ENCODE assay signal across 8 cellular contexts in the genomic region with DNA sequence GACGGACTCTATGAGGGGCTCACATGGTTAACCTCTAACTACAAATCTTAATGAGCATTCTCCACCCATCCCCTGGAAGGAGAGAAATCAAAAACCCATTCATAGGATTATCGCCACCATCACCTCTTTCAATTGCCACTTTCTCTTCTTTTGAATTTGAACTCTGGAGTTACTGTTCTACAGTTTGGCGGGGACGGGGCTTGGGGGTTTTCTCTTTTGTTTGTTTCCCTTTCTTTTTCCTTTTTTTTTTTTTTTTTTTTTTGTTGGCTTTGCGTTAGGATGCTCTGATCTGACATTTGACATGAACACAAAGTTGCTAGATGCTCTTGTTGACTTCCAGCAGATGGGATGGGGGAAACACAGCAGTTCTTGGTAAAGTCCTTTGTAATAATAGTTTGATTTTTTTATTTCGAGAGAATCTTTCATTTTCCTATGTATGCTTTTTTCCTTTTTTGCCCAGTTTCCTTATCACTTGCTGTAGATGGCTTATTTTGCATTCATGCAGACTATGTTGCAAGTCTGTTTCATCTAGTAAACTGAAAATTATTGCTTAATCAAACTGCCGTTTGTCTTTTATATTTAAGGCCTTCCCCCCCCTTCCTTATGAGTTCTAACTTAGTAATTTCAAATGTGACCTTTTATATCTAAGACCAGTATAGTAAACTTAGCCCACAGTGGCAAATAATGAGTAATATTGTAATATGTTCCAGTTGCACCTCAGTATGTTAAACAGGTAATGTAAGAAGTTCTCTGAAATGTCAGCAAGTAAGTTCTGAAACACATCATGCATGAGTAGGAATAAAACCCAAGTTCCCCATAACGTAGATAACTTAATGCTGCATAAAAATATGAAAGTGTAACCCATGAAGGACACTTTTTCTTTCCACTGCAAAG. TPM values are rescaled to one million over a fixed set of nuclear protein-coding genes. Genes with fewer than 3 reads are reported as not detected.
DNase-seq lines count a peak whose midpoint lies in the region; TF ChIP-seq lines count a peak whose summit lies in the region.
"Not testable (repeated sequence)": the region's sequence is repeated elsewhere in the genome, so short reads cannot be mapped to it uniquely, and the experiment has no call there.

No MANE protein-coding gene starts in this region.

- H3K4me2 ChIP-seq in H9 (ENCODE audit: insufficient read depth, insufficient read length, low read length): peak overlapping the region; percentile 73

- not testable (repeated sequence) for H3K9me3 ChIP-seq in H9 (ENCODE audit: control insufficient read depth, low read depth, low read length); effector memory CD4-positive, alpha-beta T cell (ENCODE audit: control insufficient read depth, low read length); iPS-18a (ENCODE audit: control insufficient read depth, low read depth, low read length); stomach

- not testable (repeated sequence) for H3K14ac ChIP-seq in H9 (ENCODE audit: insufficient read depth, low read length)

- H3K4me1 Mint-ChIP-seq in H9 (peaks cover 34 to 35% of the 10 kb centered on the region in 2 experiments), nephron progenitor cell (peaks cover 47% of the 10 kb centered on the region)
- H3K4me1 Mint-ChIP-seq in activated naive CD4-positive, alpha-beta T cell treated with anti-CD3 and anti-CD28 coated beads, Interleukin-2, amount 10 ng/mL, durations not matched to agents 7 days and 5 days: peaks cover 41% of the 10 kb centered on the region

- not testable (repeated sequence) for H3K4me1 ChIP-seq in H9 (ENCODE audit: insufficient read depth, low read length)
- peaks cover 21% of the 10 kb centered on the region for H3K4me1 ChIP-seq in effector memory CD4-positive, alpha-beta T cell (ENCODE audit: control insufficient read depth, insufficient read depth, low read length, poor library complexity, severe bottlenecking)
- H3K4me1 ChIP-seq in iPS-18a (ENCODE audit: control insufficient read depth, low read depth, low read length): peaks cover 16% of the 10 kb centered on the region
- peaks cover 31 to 62% (median 44%) of the 10 kb centered on the region in 4 donors for H3K4me1 ChIP-seq in stomach

- H3K4ac ChIP-seq in H9 (ENCODE audit: low read depth, low read length): not testable (repeated sequence)

- H3K27ac ChIP-seq in H9 (ENCODE audit: insufficient read length, low read depth, low read length): not testable (repeated sequence)
- H3K27ac ChIP-seq in RWPE1: peak overlapping the region; percentile 97
- peak overlapping the region; percentile 99 for H3K27ac ChIP-seq in effector memory CD4-positive, alpha-beta T cell (ENCODE audit: insufficient read depth, low read length, poor library complexity, severe bottlenecking)
- peak overlapping the region; percentile 2 for H3K27ac ChIP-seq in iPS-18a (ENCODE audit: low read length)
- peak overlapping the region; percentile 99 to 100 (median 100) for H3K27ac ChIP-seq in stomach

- not testable (repeated sequence) for H4K20me1 ChIP-seq in H9 (ENCODE audit: control insufficient read depth, insufficient read depth, insufficient read length)

- not testable (repeated sequence) for H2BK120ac ChIP-seq in H9 (ENCODE audit: low read depth, low read length, poor library complexity, severe bottlenecking)

- no CpG with 5 or more reads among the region's 8 CpGs for WGBS in H9 (ENCODE audit: extremely low coverage, insufficient read length, low lambda C conversion rate)
- 3 to 6% (median 3%) methylated on average over 8 of the region's 8 CpGs for WGBS in stomach, 5 donors

- not testable (repeated sequence) for DNase-seq in AG10803 (ENCODE audit: low read depth); H9; RWPE1 (ENCODE audit: low spot score); effector memory CD4-positive, alpha-beta T cell; nephron progenitor cell; stomach
- DNase-seq in activated naive CD4-positive, alpha-beta T cell treated with anti-CD3 and anti-CD28 coated beads, Interleukin-2, amount 10 ng/mL, durations not matched to agents 7 days and 5 days: peak; percentile 51

- H3K27ac Mint-ChIP-seq in H9: peak overlapping the region; percentile 93 to 96 (median 96)
- peak overlapping the region; percentile 99 for H3K27ac Mint-ChIP-seq in activated naive CD4-positive, alpha-beta T cell treated with anti-CD3 and anti-CD28 coated beads, Interleukin-2, amount 10 ng/mL, durations not matched to agents 7 days and 5 days
- peak overlapping the region; percentile 92 for H3K27ac Mint-ChIP-seq in nephron progenitor cell

- not testable (repeated sequence) for H3K56ac ChIP-seq in H9 (ENCODE audit: insufficient read length, low read depth, low read length)

- H4K5ac ChIP-seq in H9 (ENCODE audit: insufficient read length, low read depth, low read length): not testable (repeated sequence)

- H3K27me3 Mint-ChIP-seq in H9 (ENCODE audit: low read depth); activated naive CD4-positive, alpha-beta T cell treated with anti-CD3 and anti-CD28 coated beads, Interleukin-2, amount 10 ng/mL, durations not matched to agents 7 days and 5 days; nephron progenitor cell (ENCODE audit: low read depth, poor library complexity): not testable (repeated sequence)

- H4K8ac ChIP-seq in H9 (replicated peaks; ENCODE audit: insufficient read length, low read depth, low read length): not testable (repeated sequence)

- not testable (repeated sequence) for H3K79me1 ChIP-seq in H9 (ENCODE audit: insufficient read depth, low read depth, low read length, poor library complexity, severe bottlenecking)

- not testable (repeated sequence) for H3K23me2 ChIP-seq in H9 (ENCODE audit: insufficient read length, low read depth, low read length, poor library complexity, severe bottlenecking)

- H3K4me3 Mint-ChIP-seq in H9 (peak overlapping the region; percentile 92 to 94), nephron progenitor cell (peak overlapping the region; percentile 98)
- H3K4me3 Mint-ChIP-seq in activated naive CD4-positive, alpha-beta T cell treated with anti-CD3 and anti-CD28 coated beads, Interleukin-2, amount 10 ng/mL, durations not matched to agents 7 days and 5 days: peak overlapping the region; percentile 99

- TF ChIP-seq CTCF in AG10803 (conservative IDR thresholded peaks at IDR 0.05; ENCODE audit: low read length); H9 (conservative IDR thresholded peaks at IDR 0.05); RWPE1 (conservative IDR thresholded peaks at IDR 0.05; ENCODE audit: low read depth); nephron progenitor cell (IDR thresholded peaks at IDR 0.05); stomach (IDR thresholded peaks at IDR 0.05): not testable (repeated sequence)

- intact Hi-C loops in stomach (cut with DNase I; ENCODE audit: low total_unique reads): not testable (repeated sequence)

- H3K27me3 ChIP-seq in H9 (ENCODE audit: insufficient read depth, low read length); effector memory CD4-positive, alpha-beta T cell (replicated peaks; ENCODE audit: control insufficient read depth, insufficient read depth, low read length, poor library complexity, severe bottlenecking); iPS-18a (ENCODE audit: control insufficient read depth, insufficient read depth, low read length); stomach: not testable (repeated sequence)

- H3K4me3 ChIP-seq in AG10803 (ENCODE audit: low read length) (peak overlapping the region; percentile 89), iPS-18a (ENCODE audit: low read length) (peak overlapping the region; percentile 93), stomach (peak overlapping the region; percentile 63 to 99 (median 95))
- H3K4me3 ChIP-seq in effector memory CD4-positive, alpha-beta T cell (ENCODE audit: insufficient read depth, low read depth, low read length, poor library complexity, severe bottlenecking): peak overlapping the region; percentile 95

- CTCF ChIA-PET in RWPE1 (lab: Yijun Ruan, JAX): interaction anchor here (1.9 kb wide), 1 partner anchor 33 kb away, joined by 7 read pairs; no protein-coding TSS in a partner anchor
- CTCF ChIA-PET in activated naive CD4-positive, alpha-beta T cell treated with anti-CD3 and anti-CD28 coated beads, Interleukin-2, amount 10 ng/mL, durations not matched to agents 7 days and 5 days (lab: Charles Lee): interaction anchor here (1.2 to 1.6 kb wide), 4 partner anchors 29 to 108 kb away, joined by 3 to 6 read pairs (median 6); no protein-coding TSS in a partner anchor

- peak overlapping the region; percentile 63 for H3K23ac ChIP-seq in H9 (ENCODE audit: insufficient read length, low read depth, low read length)

- not testable (repeated sequence) for H2BK12ac ChIP-seq in H9 (ENCODE audit: insufficient read length, low read depth, low read length)

- H2AK5ac ChIP-seq in H9 (ENCODE audit: insufficient read length, low read length): not testable (repeated sequence)

- H3T11ph ChIP-seq in H9 (ENCODE audit: low read length): not testable (repeated sequence)

- not testable (repeated sequence) for H4K91ac ChIP-seq in H9 (ENCODE audit: insufficient read length, low read depth, low read length)

- H2BK20ac ChIP-seq in H9 (ENCODE audit: low read depth, low read length, poor library complexity, severe bottlenecking): not testable (repeated sequence)

- not testable (repeated sequence) for H3K18ac ChIP-seq in H9 (ENCODE audit: insufficient read length, low read depth, low read length)

- not testable (repeated sequence) for TF ChIP-seq POLR2A in stomach (IDR thresholded peaks at IDR 0.05)

- peak overlapping the region; percentile 31 for H2BK5ac ChIP-seq in H9 (ENCODE audit: insufficient read length, low read length)

- H3K9me3 Mint-ChIP-seq in H9; activated naive CD4-positive, alpha-beta T cell treated with anti-CD3 and anti-CD28 coated beads, Interleukin-2, amount 10 ng/mL, durations not matched to agents 7 days and 5 days; nephron progenitor cell: not testable (repeated sequence)

- H3K79me2 ChIP-seq in H9 (ENCODE audit: insufficient read depth, low read length): peaks cover 20% of the 10 kb centered on the region; the same call in 1 of the 2 replicates

- not testable (repeated sequence) for H2BK15ac ChIP-seq in H9 (ENCODE audit: low read depth, low read length)

- H3K36me3 Mint-ChIP-seq in H9 (ENCODE audit: insufficient read depth in 1 of 3, low read depth in 3 of 3) (peaks cover 18 to 27% (median 21%) of the 10 kb centered on the region in 3 experiments), nephron progenitor cell (ENCODE audit: low read depth) (peaks cover 39% of the 10 kb centered on the region)
- peaks cover 51% of the 10 kb centered on the region for H3K36me3 Mint-ChIP-seq in activated naive CD4-positive, alpha-beta T cell treated with anti-CD3 and anti-CD28 coated beads, Interleukin-2, amount 10 ng/mL, durations not matched to agents 7 days and 5 days

- H3K36me3 ChIP-seq in effector memory CD4-positive, alpha-beta T cell (ENCODE audit: control insufficient read depth, insufficient read depth, low read length); stomach: not testable (repeated sequence)
- H3K36me3 ChIP-seq in iPS-18a (ENCODE audit: control insufficient read depth, low read depth, low read length): peaks cover 16% of the 10 kb centered on the region

- not testable (repeated sequence) for H2AFZ ChIP-seq in H9 (ENCODE audit: low read length)

- H3K9ac ChIP-seq in H9 (ENCODE audit: extremely low read depth, insufficient read length, low read length) (peak overlapping the region; percentile 98), iPS-18a (ENCODE audit: low read length) (peak overlapping the region; percentile 96)

- TF ChIP-seq EP300 in stomach (IDR thresholded peaks at IDR 0.05): not testable (repeated sequence)

- POLR2A ChIA-PET in RWPE1 (lab: Yijun Ruan, JAX; ENCODE audit: low non-redundant PET): not testable (repeated sequence)

RNA-seq across cellular contexts. Expression of a gene that starts 1.6 kb away (rescaled TPM):
- 49.2 and 51.0 TPM in 2 replicates for total RNA-seq in H9 (2021)
- 100 to 1,000 TPM in 1 of 5 donors, 10 to 100 TPM in 4; 19.8 to 104 (median 54.9) TPM for total RNA-seq in stomach
- 10 to 100 TPM; 31.7 to 61.3 (median 35.0) TPM for polyA plus RNA-seq in stomach

RNA-seq across cellular contexts. Expression of a gene that starts 41.9 kb away (rescaled TPM):
- 54.3 and 57.4 TPM in 2 replicates for total RNA-seq in H9 (2021)
- total RNA-seq in stomach: 100 to 1,000 TPM in 4 of 5 donors, 10 to 100 TPM in 1; 35.7 to 478 (median 107) TPM
- 10 to 100 TPM; 14.8 to 30.2 (median 22.9) TPM for polyA plus RNA-seq in stomach
